ENCODE assay signal across 1 cellular context in the genomic region with DNA sequence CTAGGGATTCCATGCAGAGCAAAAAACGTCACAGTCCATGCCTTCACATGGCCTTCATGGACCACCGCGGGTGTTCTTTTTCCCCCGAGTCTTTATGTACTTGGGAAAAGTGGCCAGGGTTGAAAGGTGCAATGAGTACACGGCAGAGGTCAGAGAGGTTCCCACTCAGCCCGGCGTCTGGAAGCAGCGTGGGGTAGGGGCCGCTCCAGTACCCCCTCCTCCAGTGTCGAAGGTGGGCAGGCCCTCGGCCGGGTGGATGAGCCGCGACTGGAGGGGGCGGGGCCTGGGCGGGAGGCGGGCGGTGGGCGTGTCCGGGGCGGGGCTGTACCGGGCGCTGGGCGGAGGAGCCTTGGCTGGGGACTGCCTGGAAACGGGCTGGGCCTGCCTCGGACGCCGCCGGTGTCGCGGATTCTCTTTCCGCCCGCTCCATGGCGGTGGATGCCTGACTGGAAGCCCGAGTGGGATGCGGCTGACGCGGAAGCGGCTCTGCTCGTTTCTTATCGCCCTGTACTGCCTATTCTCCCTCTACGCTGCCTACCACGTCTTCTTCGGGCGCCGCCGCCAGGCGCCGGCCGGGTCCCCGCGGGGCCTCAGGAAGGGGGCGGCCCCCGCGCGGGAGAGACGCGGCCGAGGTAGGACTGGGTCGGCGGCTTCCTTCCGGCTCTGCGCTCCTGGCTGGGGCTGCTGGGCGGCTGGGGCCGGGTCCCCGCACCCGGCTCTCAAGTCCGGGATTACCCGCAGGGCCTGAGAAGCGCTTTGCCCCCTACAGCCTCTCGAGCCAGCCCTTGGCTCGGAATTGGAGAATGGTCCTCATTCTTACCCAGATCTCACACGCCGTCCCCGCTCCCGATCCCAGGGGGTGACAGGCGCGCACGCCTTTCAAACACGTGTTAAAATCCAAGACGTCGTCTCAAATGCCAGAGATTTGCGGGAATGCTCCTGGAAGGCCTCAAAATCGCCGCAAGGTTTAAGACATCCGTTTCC.
TF ChIP-seq lines count a peak whose summit lies in the region.

A gene with protein sequence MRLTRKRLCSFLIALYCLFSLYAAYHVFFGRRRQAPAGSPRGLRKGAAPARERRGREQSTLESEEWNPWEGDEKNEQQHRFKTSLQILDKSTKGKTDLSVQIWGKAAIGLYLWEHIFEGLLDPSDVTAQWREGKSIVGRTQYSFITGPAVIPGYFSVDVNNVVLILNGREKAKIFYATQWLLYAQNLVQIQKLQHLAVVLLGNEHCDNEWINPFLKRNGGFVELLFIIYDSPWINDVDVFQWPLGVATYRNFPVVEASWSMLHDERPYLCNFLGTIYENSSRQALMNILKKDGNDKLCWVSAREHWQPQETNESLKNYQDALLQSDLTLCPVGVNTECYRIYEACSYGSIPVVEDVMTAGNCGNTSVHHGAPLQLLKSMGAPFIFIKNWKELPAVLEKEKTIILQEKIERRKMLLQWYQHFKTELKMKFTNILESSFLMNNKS (plus strand): TSS at position 412 of the 984 bp plus-strand sequence. CDS start 52 bp downstream, at position 464.

TF ChIP-seq in HEK293, 187 proteins besides CTCF, POLR2A, EP300 and RAD21 (continued from another document):
- TF ChIP-seq, protein P1, sequence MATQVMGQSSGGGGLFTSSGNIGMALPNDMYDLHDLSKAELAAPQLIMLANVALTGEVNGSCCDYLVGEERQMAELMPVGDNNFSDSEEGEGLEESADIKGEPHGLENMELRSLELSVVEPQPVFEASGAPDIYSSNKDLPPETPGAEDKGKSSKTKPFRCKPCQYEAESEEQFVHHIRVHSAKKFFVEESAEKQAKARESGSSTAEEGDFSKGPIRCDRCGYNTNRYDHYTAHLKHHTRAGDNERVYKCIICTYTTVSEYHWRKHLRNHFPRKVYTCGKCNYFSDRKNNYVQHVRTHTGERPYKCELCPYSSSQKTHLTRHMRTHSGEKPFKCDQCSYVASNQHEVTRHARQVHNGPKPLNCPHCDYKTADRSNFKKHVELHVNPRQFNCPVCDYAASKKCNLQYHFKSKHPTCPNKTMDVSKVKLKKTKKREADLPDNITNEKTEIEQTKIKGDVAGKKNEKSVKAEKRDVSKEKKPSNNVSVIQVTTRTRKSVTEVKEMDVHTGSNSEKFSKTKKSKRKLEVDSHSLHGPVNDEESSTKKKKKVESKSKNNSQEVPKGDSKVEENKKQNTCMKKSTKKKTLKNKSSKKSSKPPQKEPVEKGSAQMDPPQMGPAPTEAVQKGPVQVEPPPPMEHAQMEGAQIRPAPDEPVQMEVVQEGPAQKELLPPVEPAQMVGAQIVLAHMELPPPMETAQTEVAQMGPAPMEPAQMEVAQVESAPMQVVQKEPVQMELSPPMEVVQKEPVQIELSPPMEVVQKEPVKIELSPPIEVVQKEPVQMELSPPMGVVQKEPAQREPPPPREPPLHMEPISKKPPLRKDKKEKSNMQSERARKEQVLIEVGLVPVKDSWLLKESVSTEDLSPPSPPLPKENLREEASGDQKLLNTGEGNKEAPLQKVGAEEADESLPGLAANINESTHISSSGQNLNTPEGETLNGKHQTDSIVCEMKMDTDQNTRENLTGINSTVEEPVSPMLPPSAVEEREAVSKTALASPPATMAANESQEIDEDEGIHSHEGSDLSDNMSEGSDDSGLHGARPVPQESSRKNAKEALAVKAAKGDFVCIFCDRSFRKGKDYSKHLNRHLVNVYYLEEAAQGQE (tag by site-specific recombination; IDR thresholded peaks at IDR 0.05), result no peak; the same call in 1 of the 2 replicates
- TF ChIP-seq ZNF302 (tag by site-specific recombination; IDR thresholded peaks at IDR 0.05; ENCODE audit: low read depth), result no peak
- 0 out of 2 replicates have a peak, but pooled peaks have one; percentile 30 for TF ChIP-seq GFI1B (tag by site-specific recombination; IDR thresholded peaks at IDR 0.05)
- 0 out of 2 replicates have a peak, but pooled peaks have one; percentile 13 for TF ChIP-seq ZNF146 (tag by site-specific recombination; IDR thresholded peaks at IDR 0.05)
- no peak for TF ChIP-seq YY2 (tag by site-specific recombination; IDR thresholded peaks at IDR 0.05)
- TF ChIP-seq ZNF391 (tag by site-specific recombination; IDR thresholded peaks at IDR 0.05; ENCODE audit: borderline replicate concordance, low read depth), result no peak
- TF ChIP-seq ZNF416 (tag by site-specific recombination; IDR thresholded peaks at IDR 0.05), result no peak
- peak; percentile 99 for TF ChIP-seq ZBTB8A (tag by site-specific recombination; IDR thresholded peaks at IDR 0.05)
- TF ChIP-seq, protein P2, sequence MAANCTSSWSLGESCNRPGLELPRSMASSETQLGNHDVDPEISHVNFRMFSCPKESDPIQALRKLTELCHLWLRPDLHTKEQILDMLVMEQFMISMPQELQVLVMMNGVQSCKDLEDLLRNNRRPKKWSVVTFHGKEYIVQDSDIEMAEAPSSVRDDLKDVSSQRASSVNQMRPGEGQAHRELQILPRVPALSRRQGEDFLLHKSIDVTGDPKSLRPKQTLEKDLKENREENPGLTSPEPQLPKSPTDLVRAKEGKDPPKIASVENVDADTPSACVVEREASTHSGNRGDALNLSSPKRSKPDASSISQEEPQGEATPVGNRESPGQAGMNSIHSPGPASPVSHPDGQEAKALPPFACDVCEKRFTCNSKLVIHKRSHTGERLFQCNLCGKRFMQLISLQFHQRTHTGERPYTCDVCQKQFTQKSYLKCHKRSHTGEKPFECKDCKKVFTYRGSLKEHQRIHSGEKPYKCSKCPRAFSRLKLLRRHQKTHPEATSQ (tag by site-specific recombination; IDR thresholded peaks at IDR 0.05), result peak; percentile 91
- peak; percentile 81 for TF ChIP-seq ZNF561 (tag by site-specific recombination; IDR thresholded peaks at IDR 0.05; ENCODE audit: borderline replicate concordance)
- TF ChIP-seq ZNF121 (tag by site-specific recombination; IDR thresholded peaks at IDR 0.05), result 0 out of 2 replicates have a peak, but pooled peaks have one; percentile 31
- no peak for TF ChIP-seq ZNF701 (tag by site-specific recombination; IDR thresholded peaks at IDR 0.05)
- TF ChIP-seq REPIN1 (tag by site-specific recombination; IDR thresholded peaks at IDR 0.05; ENCODE audit: low read depth), result no peak
- peak; percentile 87 for TF ChIP-seq ZBTB17 (tag by site-specific recombination; IDR thresholded peaks at IDR 0.05)
- no peak for TF ChIP-seq SALL2 (tag by site-specific recombination; IDR thresholded peaks at IDR 0.05; ENCODE audit: borderline replicate concordance)
- TF ChIP-seq ZNF211 (tag by site-specific recombination; IDR thresholded peaks at IDR 0.05; ENCODE audit: low read depth), result no peak
- TF ChIP-seq ZNF426 (tag by site-specific recombination; IDR thresholded peaks at IDR 0.05), result no peak
- no peak for TF ChIP-seq ZNF138 (tag by site-specific recombination; IDR thresholded peaks at IDR 0.05; ENCODE audit: borderline replicate concordance)
- TF ChIP-seq ZNF658 (tag by site-specific recombination; IDR thresholded peaks at IDR 0.05), result no peak
- TF ChIP-seq, protein P3, sequence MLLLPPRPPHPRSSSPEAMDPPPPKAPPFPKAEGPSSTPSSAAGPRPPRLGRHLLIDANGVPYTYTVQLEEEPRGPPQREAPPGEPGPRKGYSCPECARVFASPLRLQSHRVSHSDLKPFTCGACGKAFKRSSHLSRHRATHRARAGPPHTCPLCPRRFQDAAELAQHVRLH (tag by site-specific recombination; IDR thresholded peaks at IDR 0.05), result peak; percentile 97
- TF ChIP-seq ZNF501 (tag by site-specific recombination; IDR thresholded peaks at IDR 0.05), result peak; percentile 54; the same call in 1 of the 2 replicates
- TF ChIP-seq ZBTB20 (tag by site-specific recombination; IDR thresholded peaks at IDR 0.05), result peak; percentile 69
- TF ChIP-seq ZNF248 (tag by site-specific recombination; IDR thresholded peaks at IDR 0.05), result no peak
- TF ChIP-seq ZNF544 (tag by site-specific recombination; IDR thresholded peaks at IDR 0.05), result no peak
- TF ChIP-seq ZNF341 (tag by site-specific recombination; IDR thresholded peaks at IDR 0.05; ENCODE audit: low read depth), result no peak
- TF ChIP-seq ZFP37 (tag by site-specific recombination; IDR thresholded peaks at IDR 0.05), result peak; percentile 62; the same call in 1 of the 2 replicates
- peak; percentile 86 for TF ChIP-seq GLIS2 (tag by site-specific recombination; IDR thresholded peaks at IDR 0.05)
- no peak for TF ChIP-seq ZNF521 (tag by site-specific recombination; IDR thresholded peaks at IDR 0.05)
- no peak for TF ChIP-seq BCL11B (tag by site-specific recombination; IDR thresholded peaks at IDR 0.05; ENCODE audit: low read depth)
- no peak for TF ChIP-seq TCF7L2 (IDR thresholded peaks at IDR 0.05; ENCODE audit: borderline replicate concordance, low read depth, low read length)
- TF ChIP-seq ZNF629 (tag by site-specific recombination; IDR thresholded peaks at IDR 0.05), result no peak; the same call in 1 of the 2 replicates
- TF ChIP-seq ZNF473 (tag by site-specific recombination; IDR thresholded peaks at IDR 0.05), result no peak
- TF ChIP-seq KLF10 (tag by site-specific recombination; IDR thresholded peaks at IDR 0.05), result peak; percentile 90
- TF ChIP-seq HOXC10 (CRISPR knock-in tag; IDR thresholded peaks at IDR 0.05), result no peak
- peak; percentile 53; the same call in 1 of the 2 replicates for TF ChIP-seq GLIS1 (tag by site-specific recombination; IDR thresholded peaks at IDR 0.05)
- TF ChIP-seq ZNF133 (tag by site-specific recombination; IDR thresholded peaks at IDR 0.05), result no peak
- no peak for TF ChIP-seq ZNF292 (tag by site-specific recombination; IDR thresholded peaks at IDR 0.05; ENCODE audit: borderline replicate concordance, low read depth)
- peak; percentile 73 for TF ChIP-seq ZXDB (tag by site-specific recombination; IDR thresholded peaks at IDR 0.05)
- TF ChIP-seq, protein P4, sequence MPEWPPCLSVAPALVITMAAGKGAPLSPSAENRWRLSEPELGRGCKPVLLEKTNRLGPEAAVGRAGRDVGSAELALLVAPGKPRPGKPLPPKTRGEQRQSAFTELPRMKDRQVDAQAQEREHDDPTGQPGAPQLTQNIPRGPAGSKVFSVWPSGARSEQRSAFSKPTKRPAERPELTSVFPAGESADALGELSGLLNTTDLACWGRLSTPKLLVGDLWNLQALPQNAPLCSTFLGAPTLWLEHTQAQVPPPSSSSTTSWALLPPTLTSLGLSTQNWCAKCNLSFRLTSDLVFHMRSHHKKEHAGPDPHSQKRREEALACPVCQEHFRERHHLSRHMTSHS (tag by site-specific recombination; IDR thresholded peaks at IDR 0.05), result no peak
- TF ChIP-seq ZNF555 (tag by site-specific recombination; conservative IDR thresholded peaks at IDR 0.05), result no peak
- TF ChIP-seq WT1 (tag by site-specific recombination; IDR thresholded peaks at IDR 0.05), result no peak
- TF ChIP-seq ZNF2 (tag by site-specific recombination; IDR thresholded peaks at IDR 0.05), result peak; percentile 67; the same call in 1 of the 2 replicates
- TF ChIP-seq, protein P5, sequence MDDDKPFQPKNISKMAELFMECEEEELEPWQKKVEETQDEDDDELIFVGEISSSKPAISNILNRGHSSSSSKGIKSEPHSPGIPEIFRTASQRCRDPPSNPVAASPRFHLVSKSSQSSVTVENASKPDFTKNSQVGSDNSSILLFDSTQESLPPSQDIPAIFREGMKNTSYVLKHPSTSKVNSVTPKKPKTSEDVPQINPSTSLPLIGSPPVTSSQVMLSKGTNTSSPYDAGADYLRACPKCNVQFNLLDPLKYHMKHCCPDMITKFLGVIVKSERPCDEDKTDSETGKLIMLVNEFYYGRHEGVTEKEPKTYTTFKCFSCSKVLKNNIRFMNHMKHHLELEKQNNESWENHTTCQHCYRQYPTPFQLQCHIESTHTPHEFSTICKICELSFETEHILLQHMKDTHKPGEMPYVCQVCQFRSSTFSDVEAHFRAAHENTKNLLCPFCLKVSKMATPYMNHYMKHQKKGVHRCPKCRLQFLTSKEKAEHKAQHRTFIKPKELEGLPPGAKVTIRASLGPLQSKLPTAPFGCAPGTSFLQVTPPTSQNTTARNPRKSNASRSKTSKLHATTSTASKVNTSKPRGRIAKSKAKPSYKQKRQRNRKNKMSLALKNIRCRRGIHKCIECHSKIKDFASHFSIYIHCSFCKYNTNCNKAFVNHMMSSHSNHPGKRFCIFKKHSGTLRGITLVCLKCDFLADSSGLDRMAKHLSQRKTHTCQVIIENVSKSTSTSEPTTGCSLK (tag by site-specific recombination; IDR thresholded peaks at IDR 0.05), result no peak
- TF ChIP-seq ZNF266 (tag by site-specific recombination; IDR thresholded peaks at IDR 0.05; ENCODE audit: low read depth), result no peak
- TF ChIP-seq ZNF624 (tag by site-specific recombination; IDR thresholded peaks at IDR 0.05), result no peak
- TF ChIP-seq ZNF626 (tag by site-specific recombination; IDR thresholded peaks at IDR 0.05), result no peak
- TF ChIP-seq, protein P6, sequence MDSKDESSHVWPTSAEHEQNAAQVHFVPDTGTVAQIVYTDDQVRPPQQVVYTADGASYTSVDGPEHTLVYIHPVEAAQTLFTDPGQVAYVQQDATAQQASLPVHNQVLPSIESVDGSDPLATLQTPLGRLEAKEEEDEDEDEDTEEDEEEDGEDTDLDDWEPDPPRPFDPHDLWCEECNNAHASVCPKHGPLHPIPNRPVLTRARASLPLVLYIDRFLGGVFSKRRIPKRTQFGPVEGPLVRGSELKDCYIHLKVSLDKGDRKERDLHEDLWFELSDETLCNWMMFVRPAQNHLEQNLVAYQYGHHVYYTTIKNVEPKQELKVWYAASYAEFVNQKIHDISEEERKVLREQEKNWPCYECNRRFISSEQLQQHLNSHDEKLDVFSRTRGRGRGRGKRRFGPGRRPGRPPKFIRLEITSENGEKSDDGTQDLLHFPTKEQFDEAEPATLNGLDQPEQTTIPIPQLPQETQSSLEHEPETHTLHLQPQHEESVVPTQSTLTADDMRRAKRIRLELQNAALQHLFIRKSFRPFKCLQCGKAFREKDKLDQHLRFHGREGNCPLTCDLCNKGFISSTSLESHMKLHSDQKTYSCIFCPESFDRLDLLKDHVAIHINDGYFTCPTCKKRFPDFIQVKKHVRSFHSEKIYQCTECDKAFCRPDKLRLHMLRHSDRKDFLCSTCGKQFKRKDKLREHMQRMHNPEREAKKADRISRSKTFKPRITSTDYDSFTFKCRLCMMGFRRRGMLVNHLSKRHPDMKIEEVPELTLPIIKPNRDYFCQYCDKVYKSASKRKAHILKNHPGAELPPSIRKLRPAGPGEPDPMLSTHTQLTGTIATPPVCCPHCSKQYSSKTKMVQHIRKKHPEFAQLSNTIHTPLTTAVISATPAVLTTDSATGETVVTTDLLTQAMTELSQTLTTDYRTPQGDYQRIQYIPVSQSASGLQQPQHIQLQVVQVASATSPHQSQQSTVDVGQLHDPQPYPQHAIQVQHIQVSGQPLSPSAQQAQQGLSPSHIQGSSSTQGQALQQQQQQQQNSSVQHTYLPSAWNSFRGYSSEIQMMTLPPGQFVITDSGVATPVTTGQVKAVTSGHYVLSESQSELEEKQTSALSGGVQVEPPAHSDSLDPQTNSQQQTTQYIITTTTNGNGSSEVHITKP (tag by site-specific recombination; IDR thresholded peaks at IDR 0.05), result peak; percentile 93
- TF ChIP-seq ZNF791 (tag by site-specific recombination; IDR thresholded peaks at IDR 0.05), result no peak
TF ChIP-seq in HEK293: peak in this region for 47.
